10 cellular contexts compared by ENCODE assay signal in genomic region chr22:45105281-45105700, GRCh38. TPM values are rescaled to one million over a fixed set of nuclear protein-coding genes. Genes with fewer than 3 reads are reported as not detected.
DNase-seq lines count a peak whose midpoint lies in the region; ATAC-seq, FAIRE-seq and TF ChIP-seq lines count a peak whose summit lies in the region.
"Had no signal": no experiment of that assay in that cellular context is flagged by ENCODE, and none has a peak within 500 bp of the region (broad histone marks: within the 10 kb centered on the region; RNA-seq: fewer than 3 reads in every experiment).

No MANE protein-coding gene starts in this region.

- TF ChIP-seq POLR2A in IMR-90 (IDR thresholded peaks at IDR 0.05; ENCODE audit: low read depth, low read length): no peak

- H2BK5ac ChIP-seq in IMR-90 (ENCODE audit: low read depth, low read length, poor library complexity, severe bottlenecking) (peak overlapping the region; percentile 92), mesenchymal stem cell (ENCODE audit: low read depth, low read length, poor library complexity, severe bottlenecking) (no peak overlapping the region)

- H2BK15ac ChIP-seq in IMR-90 (ENCODE audit: low read depth, low read length): peak overlapping the region; percentile 77; the same call in 2 of the 3 replicates
- no peak overlapping the region for H2BK15ac ChIP-seq in mesenchymal stem cell (ENCODE audit: low read depth, poor library complexity, severe bottlenecking)

- H3K4me1 ChIP-seq in IMR-90 (ENCODE audit: control insufficient read depth, insufficient read depth, low read length) (no peaks in the 10 kb centered on the region), mesenchymal stem cell (ENCODE audit: control insufficient read depth, insufficient read depth, low read depth, low read length) (peaks cover 2% of the 10 kb centered on the region)

- H2BK12ac ChIP-seq in mesenchymal stem cell (ENCODE audit: low read length in 2 of 2): peak overlapping the region in 1 of 2 experiments; percentile 72

- H2BK20ac ChIP-seq in IMR-90 (ENCODE audit: low read depth, low read length): peak overlapping the region; percentile 53; the same call in 1 of the 2 replicates

- POLR2A ChIA-PET in IMR-90 (lab: Charles Lee; ENCODE audit: unreplicated experiment): interaction anchor here (0.6 kb wide), 1 partner anchor 1123 kb away, joined by 3 read pairs; no protein-coding TSS in a partner anchor

- H3K14ac ChIP-seq in IMR-90 (replicated peaks; ENCODE audit: low read depth, low read length): peak overlapping the region; percentile 53; the same call in 1 of the 2 replicates
- H3K14ac ChIP-seq in mesenchymal stem cell (ENCODE audit: low read length in 2 of 2): no peak overlapping the region

- H4K91ac ChIP-seq in IMR-90 (ENCODE audit: insufficient read depth, low read depth, low read length): peak overlapping the region; percentile 85
- H4K91ac ChIP-seq in mesenchymal stem cell (ENCODE audit: low read length): no peak overlapping the region

- peak overlapping the region; percentile 44; the same call in 1 of the 2 replicates for H3K4me3 ChIP-seq in IMR-90 (ENCODE audit: insufficient read depth, low read depth, low read length)
- H3K4me3 ChIP-seq in mesenchymal stem cell (ENCODE audit: insufficient read depth in 1 of 2, low read depth in 1 of 2, low read length in 2 of 2): no peak overlapping the region

- H2BK120ac ChIP-seq in IMR-90 (ENCODE audit: low read depth, low read length) (peak overlapping the region; percentile 83; the same call in 1 of the 2 replicates), mesenchymal stem cell (ENCODE audit: low read depth, low read length) (no peak overlapping the region)

- no peaks in the 10 kb centered on the region for H3K9me3 ChIP-seq in IMR-90 (ENCODE audit: control insufficient read depth, insufficient read depth, low read length)
- no peaks in the 10 kb centered on the region for H3K9me3 ChIP-seq in mesenchymal stem cell (ENCODE audit: control insufficient read depth, low read length)

- H3K27ac ChIP-seq in C4-2B (peak overlapping the region; percentile 54), IMR-90 (ENCODE audit: insufficient read depth, low read length) (peak overlapping the region; percentile 92), mesenchymal stem cell (ENCODE audit: low read length, poor library complexity, severe bottlenecking) (no peak overlapping the region)

- intact Hi-C loops in IMR-90 (cut with micrococcal nuclease): loop anchor here (1.0 to 10.0 kb wide), 2 partner anchors 54 to 450 kb away; no protein-coding TSS in a partner anchor

- WGBS in IMR-90 (ENCODE audit: extremely low coverage in 2 of 2, insufficient read length in 1 of 2), 2 experiments: 17% methylated on average over 7 of the region's 10 CpGs; no CpG with 5 or more reads in 1 of the 2 experiments
- WGBS in mesenchymal stem cell: 50% methylated on average over 10 of the region's 10 CpGs

- no peak; the same call in 1 of the 2 replicates for TF ChIP-seq RAD21 in IMR-90 (IDR thresholded peaks at IDR 0.05; ENCODE audit: low read length)

- ATAC-seq in IMR-90 (ENCODE audit: low read depth) (peak; percentile 85), GM18511 (IDR thresholded peaks at IDR 0.05; ENCODE audit: unreplicated experiment) (no peak)

- H4K8ac ChIP-seq in IMR-90 (ENCODE audit: low read depth in 2 of 2, low read length in 2 of 2): peak overlapping the region in 1 of 2 experiments; percentile 83; a peak in 2 of 4 replicates
- H4K8ac ChIP-seq in mesenchymal stem cell (ENCODE audit: low read length): no peak overlapping the region

- FAIRE-seq in D721Med (lab: Jason Lieb, UNC): no peak

- H3K79me1 ChIP-seq in IMR-90 (ENCODE audit: low read depth in 1 of 2, low read length in 2 of 2) (no peaks in the 10 kb centered on the region), mesenchymal stem cell (replicated peaks; ENCODE audit: low read length, poor library complexity, severe bottlenecking) (no peaks in the 10 kb centered on the region)

- H3K36me3 ChIP-seq in IMR-90 (ENCODE audit: control insufficient read depth, insufficient read depth, low read length): no peaks in the 10 kb centered on the region
- no peaks in the 10 kb centered on the region for H3K36me3 ChIP-seq in mesenchymal stem cell (ENCODE audit: control insufficient read depth in 1 of 2, insufficient read depth in 2 of 2, low read depth in 1 of 2, low read length in 2 of 2)

- peak overlapping the region; percentile 89 for H4K5ac ChIP-seq in IMR-90 (ENCODE audit: low read depth, low read length)

- no TSS peak for BruUV-seq in IMR-90 (replicated peaks; lab: Mats Ljungman, UMichigan)

- H3K23ac ChIP-seq in IMR-90 (ENCODE audit: low read depth, low read length): peak overlapping the region; percentile 20
- H3K23ac ChIP-seq in mesenchymal stem cell (ENCODE audit: low read length in 2 of 2): no peak overlapping the region

- no peaks in the 10 kb centered on the region for H4K20me1 ChIP-seq in IMR-90 (ENCODE audit: insufficient read depth, low read length)

- peak overlapping the region; percentile 94 for H3K18ac ChIP-seq in IMR-90 (ENCODE audit: low read depth, low read length)
- H3K18ac ChIP-seq in mesenchymal stem cell (ENCODE audit: low read depth in 1 of 2, low read length in 2 of 2): no peak overlapping the region

- CTCF ChIA-PET in IMR-90 (lab: Yijun Ruan, JAX): no interaction called here

- H3K56ac ChIP-seq in IMR-90 (ENCODE audit: extremely low read depth, insufficient read depth, low read length): no peak overlapping the region

- H3K9ac ChIP-seq in IMR-90 (ENCODE audit: low read depth, low read length) (peak overlapping the region; percentile 61), mesenchymal stem cell (ENCODE audit: low read length) (peak overlapping the region; percentile 62)

- H3K4me2 ChIP-seq in IMR-90 (ENCODE audit: low read depth, low read length): peak overlapping the region; percentile 82
- no peak overlapping the region for H3K4me2 ChIP-seq in mesenchymal stem cell (ENCODE audit: low read length, poor library complexity, severe bottlenecking)

- TF ChIP-seq CTCF in C4-2B (conservative IDR thresholded peaks at IDR 0.05) (no peak), IMR-90 (conservative IDR thresholded peaks at IDR 0.05; ENCODE audit: low read depth, low read length) (no peak), D721Med (IDR thresholded peaks at IDR 0.05; ENCODE audit: insufficient read depth, missing control alignments) (no peak)

- peaks cover 5% of the 10 kb centered on the region; the same call in 1 of the 2 replicates for H3K9me1 ChIP-seq in IMR-90 (ENCODE audit: insufficient read depth, low read length)

- H3K4ac ChIP-seq in IMR-90 (ENCODE audit: low read depth, low read length) (peak overlapping the region; percentile 79), mesenchymal stem cell (ENCODE audit: low read depth in 1 of 2, low read length in 2 of 2) (peak overlapping the region in 1 of 2 experiments; percentile 58)

- H2AFZ ChIP-seq in IMR-90 (replicated peaks; ENCODE audit: low read length, poor library complexity): peak overlapping the region; percentile 75
- H2AFZ ChIP-seq in mesenchymal stem cell (ENCODE audit: low read depth, low read length): peak overlapping the region; percentile 49

- 0 out of 2 replicates have a peak, but pooled peaks cover 3% of the 10 kb centered on the region for H3K27me3 ChIP-seq in IMR-90 (ENCODE audit: control insufficient read depth, insufficient read depth, low read length)
- peaks cover 20 to 27% of the 10 kb centered on the region in 2 experiments for H3K27me3 ChIP-seq in mesenchymal stem cell (ENCODE audit: control insufficient read depth in 1 of 2, insufficient read depth in 1 of 2, low read length in 2 of 2)

- DNase-seq in IMR-90: peak; percentile 97
- DNase-seq in SK-MEL-5 (ENCODE audit: low read depth, low spot score): peak; percentile 99
- DNase-seq in mesenchymal stem cell: peak; percentile 99
- no peak for DNase-seq in hepatic stellate cell (ENCODE audit: low spot score)
- DNase-seq in D721Med (ENCODE audit: insufficient read length, low spot score): no peak
- no peak for DNase-seq in cerebellum (ENCODE audit: low spot score)
- DNase-seq: amygdala, DND-41 had no signal

- H2AK9ac ChIP-seq in IMR-90 (replicated peaks; ENCODE audit: low read depth, low read length, poor library complexity): no peak overlapping the region

- H2AK5ac ChIP-seq in IMR-90 (ENCODE audit: low read depth, low read length) (peak overlapping the region; percentile 16; the same call in 1 of the 2 replicates), mesenchymal stem cell (ENCODE audit: low read length, severe bottlenecking) (no peak overlapping the region)

- dilution Hi-C loops in IMR-90 (cut with HindIII; ENCODE audit: low sequenced_read_pairs, unreplicated experiment): no loop called here

- in situ Hi-C loops in IMR-90 (cut with MboI; ENCODE audit: low sequenced_read_pairs): no loop called here
- in situ Hi-C loops in SK-MEL-5 (cut with HindIII; ENCODE audit: low pct_unique_long_range_greater_than_20kb, low sequenced_read_pairs): no loop called here

TF ChIP-seq in IMR-90, 13 proteins besides CTCF, POLR2A, EP300 and RAD21 (continues in another document):
- TF ChIP-seq ELK1 (IDR thresholded peaks at IDR 0.05; ENCODE audit: borderline replicate concordance, low read depth, low read length) (no peak), MAZ (IDR thresholded peaks at IDR 0.05; ENCODE audit: borderline replicate concordance, low read depth, low read length) (no peak), RFX5 (IDR thresholded peaks at IDR 0.05; ENCODE audit: low read depth, low read length) (no peak), SMC3 (IDR thresholded peaks at IDR 0.05; ENCODE audit: low read depth, low read length) (no peak), MAFK (IDR thresholded peaks at IDR 0.05; ENCODE audit: low read depth, low read length) (0 out of 2 replicates have a peak, but pooled peaks have one; percentile 20)

RNA-seq across cellular contexts. Expression of gene NUP50, which starts 58.4 kb away (rescaled TPM):
- total RNA-seq in IMR-90 (2012; rRNA removed) (61.1 and 65.4 TPM in 2 replicates), cerebellum (48.5 TPM)
- 10.3 and 12.8 TPM in 2 replicates for polyA plus RNA-seq in IMR-90 (2012; rRNA removed)
- polyA plus RNA-seq in IMR-90 (2012; cell fraction: cytosol; rRNA removed): 6.0 and 7.5 TPM in 2 replicates
- 5.9 and 17.2 TPM in 2 replicates for polyA plus RNA-seq in IMR-90 (2012; cell fraction: nucleus; rRNA removed; ENCODE audit: low replicate concordance)
- total RNA-seq in SK-MEL-5 (2014; rRNA removed; shearing (Covaris generic)): 186 and 187 TPM in 2 replicates
- 136 and 201 TPM in 2 replicates for polyA plus RNA-seq in SK-MEL-5 (2015; cell fraction: cytosol; rRNA removed)
- polyA plus RNA-seq in SK-MEL-5 (2015; cell fraction: nucleus; rRNA removed): 142 and 178 TPM in 2 replicates
- 31.3 TPM for polyA plus RNA-seq in mesenchymal stem cell (2013, experiment 1 of 2)
- 31.6 TPM for polyA plus RNA-seq in mesenchymal stem cell (2013, experiment 2 of 2)

Comparison
In these comparisons a context has a peak if more than half of its experiments do, and no peak if none do; other contexts are left out.
1. DNase-seq: peak in IMR-90 (single experiment), SK-MEL-5 (single experiment) and mesenchymal stem cell (single experiment); none in hepatic stellate cell (single experiment), D721Med (single experiment) and cerebellum (single experiment).